In genomic region chr10:42963302-42963701, GRCh38 we compare ENCODE assay signal across 1 cellular context.
TF ChIP-seq lines count a peak whose summit lies in the region.

No MANE protein-coding gene starts in this region.

TF ChIP-seq in H1, 55 proteins besides CTCF, POLR2A, EP300 and RAD21 (continued from another document):
- no peak for TF ChIP-seq CREB1 (IDR thresholded peaks at IDR 0.05)
- no peak for TF ChIP-seq SIN3A (conservative IDR thresholded peaks at IDR 0.05 in 1 of 2, IDR thresholded peaks at IDR 0.05 in 1 of 2; ENCODE audit: low read depth in 1 of 2, low read length in 2 of 2)
- TF ChIP-seq, protein P1, sequence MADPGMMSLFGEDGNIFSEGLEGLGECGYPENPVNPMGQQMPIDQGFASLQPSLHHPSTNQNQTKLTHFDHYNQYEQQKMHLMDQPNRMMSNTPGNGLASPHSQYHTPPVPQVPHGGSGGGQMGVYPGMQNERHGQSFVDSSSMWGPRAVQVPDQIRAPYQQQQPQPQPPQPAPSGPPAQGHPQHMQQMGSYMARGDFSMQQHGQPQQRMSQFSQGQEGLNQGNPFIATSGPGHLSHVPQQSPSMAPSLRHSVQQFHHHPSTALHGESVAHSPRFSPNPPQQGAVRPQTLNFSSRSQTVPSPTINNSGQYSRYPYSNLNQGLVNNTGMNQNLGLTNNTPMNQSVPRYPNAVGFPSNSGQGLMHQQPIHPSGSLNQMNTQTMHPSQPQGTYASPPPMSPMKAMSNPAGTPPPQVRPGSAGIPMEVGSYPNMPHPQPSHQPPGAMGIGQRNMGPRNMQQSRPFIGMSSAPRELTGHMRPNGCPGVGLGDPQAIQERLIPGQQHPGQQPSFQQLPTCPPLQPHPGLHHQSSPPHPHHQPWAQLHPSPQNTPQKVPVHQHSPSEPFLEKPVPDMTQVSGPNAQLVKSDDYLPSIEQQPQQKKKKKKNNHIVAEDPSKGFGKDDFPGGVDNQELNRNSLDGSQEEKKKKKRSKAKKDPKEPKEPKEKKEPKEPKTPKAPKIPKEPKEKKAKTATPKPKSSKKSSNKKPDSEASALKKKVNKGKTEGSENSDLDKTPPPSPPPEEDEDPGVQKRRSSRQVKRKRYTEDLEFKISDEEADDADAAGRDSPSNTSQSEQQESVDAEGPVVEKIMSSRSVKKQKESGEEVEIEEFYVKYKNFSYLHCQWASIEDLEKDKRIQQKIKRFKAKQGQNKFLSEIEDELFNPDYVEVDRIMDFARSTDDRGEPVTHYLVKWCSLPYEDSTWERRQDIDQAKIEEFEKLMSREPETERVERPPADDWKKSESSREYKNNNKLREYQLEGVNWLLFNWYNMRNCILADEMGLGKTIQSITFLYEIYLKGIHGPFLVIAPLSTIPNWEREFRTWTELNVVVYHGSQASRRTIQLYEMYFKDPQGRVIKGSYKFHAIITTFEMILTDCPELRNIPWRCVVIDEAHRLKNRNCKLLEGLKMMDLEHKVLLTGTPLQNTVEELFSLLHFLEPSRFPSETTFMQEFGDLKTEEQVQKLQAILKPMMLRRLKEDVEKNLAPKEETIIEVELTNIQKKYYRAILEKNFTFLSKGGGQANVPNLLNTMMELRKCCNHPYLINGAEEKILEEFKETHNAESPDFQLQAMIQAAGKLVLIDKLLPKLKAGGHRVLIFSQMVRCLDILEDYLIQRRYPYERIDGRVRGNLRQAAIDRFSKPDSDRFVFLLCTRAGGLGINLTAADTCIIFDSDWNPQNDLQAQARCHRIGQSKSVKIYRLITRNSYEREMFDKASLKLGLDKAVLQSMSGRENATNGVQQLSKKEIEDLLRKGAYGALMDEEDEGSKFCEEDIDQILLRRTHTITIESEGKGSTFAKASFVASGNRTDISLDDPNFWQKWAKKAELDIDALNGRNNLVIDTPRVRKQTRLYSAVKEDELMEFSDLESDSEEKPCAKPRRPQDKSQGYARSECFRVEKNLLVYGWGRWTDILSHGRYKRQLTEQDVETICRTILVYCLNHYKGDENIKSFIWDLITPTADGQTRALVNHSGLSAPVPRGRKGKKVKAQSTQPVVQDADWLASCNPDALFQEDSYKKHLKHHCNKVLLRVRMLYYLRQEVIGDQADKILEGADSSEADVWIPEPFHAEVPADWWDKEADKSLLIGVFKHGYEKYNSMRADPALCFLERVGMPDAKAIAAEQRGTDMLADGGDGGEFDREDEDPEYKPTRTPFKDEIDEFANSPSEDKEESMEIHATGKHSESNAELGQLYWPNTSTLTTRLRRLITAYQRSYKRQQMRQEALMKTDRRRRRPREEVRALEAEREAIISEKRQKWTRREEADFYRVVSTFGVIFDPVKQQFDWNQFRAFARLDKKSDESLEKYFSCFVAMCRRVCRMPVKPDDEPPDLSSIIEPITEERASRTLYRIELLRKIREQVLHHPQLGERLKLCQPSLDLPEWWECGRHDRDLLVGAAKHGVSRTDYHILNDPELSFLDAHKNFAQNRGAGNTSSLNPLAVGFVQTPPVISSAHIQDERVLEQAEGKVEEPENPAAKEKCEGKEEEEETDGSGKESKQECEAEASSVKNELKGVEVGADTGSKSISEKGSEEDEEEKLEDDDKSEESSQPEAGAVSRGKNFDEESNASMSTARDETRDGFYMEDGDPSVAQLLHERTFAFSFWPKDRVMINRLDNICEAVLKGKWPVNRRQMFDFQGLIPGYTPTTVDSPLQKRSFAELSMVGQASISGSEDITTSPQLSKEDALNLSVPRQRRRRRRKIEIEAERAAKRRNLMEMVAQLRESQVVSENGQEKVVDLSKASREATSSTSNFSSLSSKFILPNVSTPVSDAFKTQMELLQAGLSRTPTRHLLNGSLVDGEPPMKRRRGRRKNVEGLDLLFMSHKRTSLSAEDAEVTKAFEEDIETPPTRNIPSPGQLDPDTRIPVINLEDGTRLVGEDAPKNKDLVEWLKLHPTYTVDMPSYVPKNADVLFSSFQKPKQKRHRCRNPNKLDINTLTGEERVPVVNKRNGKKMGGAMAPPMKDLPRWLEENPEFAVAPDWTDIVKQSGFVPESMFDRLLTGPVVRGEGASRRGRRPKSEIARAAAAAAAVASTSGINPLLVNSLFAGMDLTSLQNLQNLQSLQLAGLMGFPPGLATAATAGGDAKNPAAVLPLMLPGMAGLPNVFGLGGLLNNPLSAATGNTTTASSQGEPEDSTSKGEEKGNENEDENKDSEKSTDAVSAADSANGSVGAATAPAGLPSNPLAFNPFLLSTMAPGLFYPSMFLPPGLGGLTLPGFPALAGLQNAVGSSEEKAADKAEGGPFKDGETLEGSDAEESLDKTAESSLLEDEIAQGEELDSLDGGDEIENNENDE (IDR thresholded peaks at IDR 0.05; ENCODE audit: insufficient replicate concordance, low read length): no peak
- TF ChIP-seq ASH2L (IDR thresholded peaks at IDR 0.05; ENCODE audit: low read length): no peak
- no peak for TF ChIP-seq TAF1 (IDR thresholded peaks at IDR 0.05; ENCODE audit: low read depth, low read length)
- no peak for TF ChIP-seq KDM5A (IDR thresholded peaks at IDR 0.05; ENCODE audit: low read length)
- TF ChIP-seq SUZ12 (IDR thresholded peaks at IDR 0.05; ENCODE audit: low read length): no peak
- TF ChIP-seq JUND (IDR thresholded peaks at IDR 0.05; ENCODE audit: low read length): no peak
- no peak for TF ChIP-seq TEAD4 (IDR thresholded peaks at IDR 0.05; ENCODE audit: low read depth, low read length)
- TF ChIP-seq, protein P2, sequence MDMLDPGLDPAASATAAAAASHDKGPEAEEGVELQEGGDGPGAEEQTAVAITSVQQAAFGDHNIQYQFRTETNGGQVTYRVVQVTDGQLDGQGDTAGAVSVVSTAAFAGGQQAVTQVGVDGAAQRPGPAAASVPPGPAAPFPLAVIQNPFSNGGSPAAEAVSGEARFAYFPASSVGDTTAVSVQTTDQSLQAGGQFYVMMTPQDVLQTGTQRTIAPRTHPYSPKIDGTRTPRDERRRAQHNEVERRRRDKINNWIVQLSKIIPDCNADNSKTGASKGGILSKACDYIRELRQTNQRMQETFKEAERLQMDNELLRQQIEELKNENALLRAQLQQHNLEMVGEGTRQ (IDR thresholded peaks at IDR 0.05; ENCODE audit: low read length): no peak
